In the genomic region with DNA sequence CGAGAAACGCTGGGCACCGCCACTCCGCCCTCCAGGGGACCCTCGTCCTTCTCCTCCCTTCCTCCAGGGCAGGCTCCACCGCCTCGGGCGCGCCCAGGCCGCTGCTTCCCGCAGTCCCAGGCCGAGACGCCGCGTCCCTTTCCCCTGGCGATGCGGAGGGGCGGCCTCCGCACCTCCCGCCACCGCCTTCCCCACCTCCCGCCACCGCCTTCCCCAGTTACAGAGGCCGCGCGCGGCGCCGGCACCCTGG, we compare ENCODE assay signal across 9 cellular contexts. TPM values are rescaled to one million over a fixed set of nuclear protein-coding genes. Genes with fewer than 3 reads are reported as not detected.
DNase-seq lines count a peak whose midpoint lies in the region; ATAC-seq, FAIRE-seq and TF ChIP-seq lines count a peak whose summit lies in the region.
"Had no signal": no experiment of that assay in that cellular context is flagged by ENCODE, and none has a peak within 500 bp of the region (broad histone marks: within the 10 kb centered on the region; RNA-seq: fewer than 3 reads in every experiment).

No MANE protein-coding gene starts in this region.

- no peak for TF ChIP-seq CTCF in SU-DHL-6 (IDR thresholded peaks at IDR 0.05; ENCODE audit: insufficient read depth, low read length, poor library complexity, severe bottlenecking)
- no peak for TF ChIP-seq CTCF in glutamatergic neuron (IDR thresholded peaks at IDR 0.05; ENCODE audit: partially characterized antibody, unreplicated experiment)
- TF ChIP-seq CTCF in psoas muscle (IDR thresholded peaks at IDR 0.05): no peak

- H3K36me3 ChIP-seq in SU-DHL-6 (ENCODE audit: low read length) (no peaks in the 10 kb centered on the region), psoas muscle (ENCODE audit: insufficient read depth in 1 of 2, low read depth in 1 of 2) (peaks cover 0 to under 1% of the 10 kb centered on the region in 2 donors)

- FAIRE-seq in H54 (lab: Jason Lieb, UNC): no peak

- no peak for TF ChIP-seq POLR2A in H54 (IDR thresholded peaks at IDR 0.05; ENCODE audit: low read depth, low read length)

- peak overlapping the region; percentile 96 for H3K27ac Mint-ChIP-seq in glutamatergic neuron (ENCODE audit: unreplicated experiment)

- DNase-seq in H54 (ENCODE audit: insufficient read length, low spot score) (peak; percentile 31), glutamatergic neuron (peak; percentile 74), psoas muscle (no peak), GM03348 (ENCODE audit: low spot score) (no peak), NCI-H1436 (lab: John Stamatoyannopoulos, UW) (no peak)
- DNase-seq in activated CD4-positive, alpha-beta T cell treated with anti-CD3 and anti-CD28 coated beads, Interleukin-2, amount 50 U/mL, for 4 hours: no peak

- peaks cover 24% of the 10 kb centered on the region for H3K79me2 ChIP-seq in SU-DHL-6 (ENCODE audit: insufficient read depth, low read length)

- peaks cover 14% of the 10 kb centered on the region for H3K9me3 Mint-ChIP-seq in glutamatergic neuron (ENCODE audit: unreplicated experiment)

- peak overlapping the region; percentile 98 for H2AFZ ChIP-seq in SU-DHL-6 (ENCODE audit: low read depth, low read length, severe bottlenecking)

- peaks cover 12% of the 10 kb centered on the region for H3K4me1 Mint-ChIP-seq in glutamatergic neuron (ENCODE audit: low read depth, unreplicated experiment)

- peaks cover 6% of the 10 kb centered on the region; the same call in 1 of the 2 replicates for H3F3A ChIP-seq in SU-DHL-6 (ENCODE audit: insufficient read depth)

- peak overlapping the region; percentile 83 for H3K4me3 ChIP-seq in SU-DHL-6 (ENCODE audit: insufficient read depth, low read length, poor library complexity, severe bottlenecking)
- H3K4me3 ChIP-seq in psoas muscle: peak overlapping the region; percentile 90

- H3K4me2 ChIP-seq in SU-DHL-6 (ENCODE audit: low read depth, low read length, poor library complexity, severe bottlenecking): peak overlapping the region; percentile 59

- H3K9ac ChIP-seq in SU-DHL-6 (ENCODE audit: low read length): peak overlapping the region; percentile 76

- H3K4me1 ChIP-seq in psoas muscle: peaks cover 19% of the 10 kb centered on the region

- H3K9me2 ChIP-seq in SU-DHL-6 (replicated peaks; ENCODE audit: insufficient read depth, low read length): no peaks in the 10 kb centered on the region

- no peaks in the 10 kb centered on the region for H3K36me3 Mint-ChIP-seq in glutamatergic neuron (ENCODE audit: unreplicated experiment)

- intact Hi-C loops in psoas muscle (cut with DNase I): no loop called here

- 0 to 1% (median 0%) methylated on average over 20 to 29 of the region's 29 CpGs for WGBS in psoas muscle, 3 donors

- H3K27ac ChIP-seq in SU-DHL-6 (ENCODE audit: low read depth, low read length) (peak overlapping the region; percentile 25; the same call in 1 of the 2 replicates), psoas muscle (peak overlapping the region; percentile 86)

- peak overlapping the region; percentile 99 for H3K4me3 Mint-ChIP-seq in glutamatergic neuron (ENCODE audit: unreplicated experiment)

- peak; percentile 32 to 63 (median 40) for ATAC-seq in psoas muscle
- no peak for ATAC-seq in HG03175 (IDR thresholded peaks at IDR 0.05; ENCODE audit: unreplicated experiment)

- H3K27me3 Mint-ChIP-seq in glutamatergic neuron (ENCODE audit: unreplicated experiment): peaks cover 6% of the 10 kb centered on the region

- H3K9me3 ChIP-seq in SU-DHL-6 (ENCODE audit: insufficient read depth, low read length): no peaks in the 10 kb centered on the region
- H3K9me3 ChIP-seq in psoas muscle: no peaks in the 10 kb centered on the region

- no peaks in the 10 kb centered on the region for H3K27me3 ChIP-seq in SU-DHL-6 (ENCODE audit: low read length)
- no peaks in the 10 kb centered on the region for H3K27me3 ChIP-seq in psoas muscle (ENCODE audit: insufficient read depth in 3 of 3, low read length in 2 of 3)

- H4K20me1 ChIP-seq in SU-DHL-6 (ENCODE audit: low read depth, low read length): no peaks in the 10 kb centered on the region

RNA-seq across cellular contexts. Expression of gene TXN, which starts 0.2 kb away (rescaled TPM):
- total RNA-seq in glutamatergic neuron (ENCODE audit: unreplicated experiment): 165 TPM
- total RNA-seq in psoas muscle: 100 to 1,000 TPM in 1 of 4 donors, 10 to 100 TPM in 3; 38.0 to 118 (median 71.6) TPM
- polyA plus RNA-seq in psoas muscle: 100 to 1,000 TPM in 2 of 3 donors, 10 to 100 TPM in 1; 73.4 to 366 (median 135) TPM

RNA-seq across cellular contexts. Expression of gene C9orf152, which starts 48.1 kb away (rescaled TPM):
- not detected for total RNA-seq in glutamatergic neuron (ENCODE audit: unreplicated experiment)
- total RNA-seq in psoas muscle: not detected
- polyA plus RNA-seq in psoas muscle: under 1 TPM in 1 of 3 donors, not detected in 2; 0.08 TPM
- total RNA-seq: activated CD8-positive, alpha-beta memory T cell treated with anti-CD3 and anti-CD28 coated beads for 36 hours had no signal

Comparison
In these comparisons a context has a peak if more than half of its experiments do, and no peak if none do; other contexts are left out.
1. DNase-seq: peak in H54 (single experiment) and glutamatergic neuron (single experiment); none in psoas muscle (0 of 2), activated CD4-positive, alpha-beta T cell treated with anti-CD3 and anti-CD28 coated beads, Interleukin-2, amount 50 U/mL, for 4 hours (0 of 2), GM03348 (single experiment) and NCI-H1436 (single experiment).